Comparison of ENCODE assay signal across 14 cellular contexts in genomic region chr18:36338420-36338933, GRCh38. TPM values are rescaled to one million over a fixed set of nuclear protein-coding genes. Genes with fewer than 3 reads are reported as not detected.
"Had no signal": no experiment of that assay in that cellular context is flagged by ENCODE, and none has a peak within 500 bp of the region (broad histone marks: within the 10 kb centered on the region; RNA-seq: fewer than 3 reads in every experiment).

No MANE protein-coding gene starts in this region.

- H3K36me3 ChIP-seq: thyroid gland, uterus had no signal

- H3K4me1 ChIP-seq: parathyroid adenoma, thyroid gland, uterus had no signal

- H3K27me3 ChIP-seq: neural progenitor cell, thyroid gland had no signal

- H3K4me3 ChIP-seq: coronary artery, neural progenitor cell, thyroid gland, uterus had no signal

- ATAC-seq: activated T-helper 17 cell treated with anti-CD3 and anti-CD28 coated beads, Interleukin-2, amount 50 U/mL, for 72 hours; T-helper 17 cell had no signal

- H3K79me2 ChIP-seq: parathyroid adenoma had no signal

- H3K9me3 ChIP-seq: thyroid gland, uterus had no signal

- H3K9ac ChIP-seq: neural progenitor cell, parathyroid adenoma had no signal

- H3K27ac ChIP-seq: coronary artery, neural progenitor cell, parathyroid adenoma, thyroid gland, uterus had no signal

- H3K4me2 ChIP-seq: neural progenitor cell had no signal

- H2AFZ ChIP-seq: neural progenitor cell, parathyroid adenoma had no signal

- DNase-seq: activated B cell treated with CpG ODN at 0.5 μM for 24 hours; activated CD4-positive, alpha-beta T cell treated with anti-CD3 and anti-CD28 coated beads, Interleukin-2, amount 10 ng/mL, durations not matched to agents 7 days and 5 days; activated CD8-positive, alpha-beta memory T cell treated with anti-CD3 and anti-CD28 coated beads for 24 hours; activated naive CD4-positive, alpha-beta T cell treated with anti-CD3 and anti-CD28 coated beads, Interleukin-2, amount 10 ng/mL, durations not matched to agents 7 days and 5 days; caudate nucleus; effector memory CD4-positive, alpha-beta T cell; immature natural killer cell; T-helper 17 cell; thyroid gland; uterus had no signal

RNA-seq across cellular contexts. Expression of gene FHOD3, which starts 41.0 kb away (rescaled TPM):
- total RNA-seq: activated B cell treated with CpG ODN at 0.5 μM for 24 hours; activated CD4-positive, alpha-beta T cell treated with anti-CD3 and anti-CD28 coated beads, Interleukin-2, amount 10 ng/mL, durations not matched to agents 7 days and 5 days; activated T-helper 17 cell treated with anti-CD3 and anti-CD28 coated beads, Interleukin-2, amount 50 U/mL, for 72 hours; T-helper 17 cell had no signal
- polyA plus RNA-seq: immature natural killer cell had no signal
